27 cellular contexts compared by ENCODE assay signal in genomic region chr4:93814141-93814540, GRCh38. TPM values are rescaled to one million over a fixed set of nuclear protein-coding genes. Genes with fewer than 3 reads are reported as not detected.
"Had no signal": no experiment of that assay in that cellular context is flagged by ENCODE, and none has a peak within 500 bp of the region (broad histone marks: within the 10 kb centered on the region; RNA-seq: fewer than 3 reads in every experiment).

No MANE protein-coding gene starts in this region.

- H3K36me3 Mint-ChIP-seq: immature natural killer cell; naive B cell; stimulated activated memory B cell treated with anti-CD40 and anti-IgM and Interleukin-4, amounts not matched to agents 10 μg/mL and 1 μg/mL and 100 μg/mL, for 72 hours had no signal

- DNase-seq: dermis blood vessel endothelial cell; immature natural killer cell; left ventricle myocardium inferior; mesenchymal stem cell; naive B cell; spleen; stimulated activated CD4-positive, alpha-beta T cell treated with anti-CD3 and anti-CD28 coated beads, Interleukin-15, amount 100 ng/mL, for 24 hours; stimulated activated CD4-positive, alpha-beta T cell treated with anti-CD3 and anti-CD28 coated beads, Interleukin-1b, Interleukin-23, amount 100 ng/mL, for 48 hours; stimulated activated CD4-positive, alpha-beta T cell treated with anti-CD3 and anti-CD28 coated beads, Interleukin-4, amount 100 ng/mL, for 24 hours had no signal

- H3K27me3 ChIP-seq: neutrophil, spleen, upper lobe of left lung, vagina had no signal

- H3K27ac Mint-ChIP-seq: immature natural killer cell; nephron; stimulated activated memory B cell treated with anti-CD40 and anti-IgM and Interleukin-4, amounts not matched to agents 10 μg/mL and 1 μg/mL and 100 μg/mL, for 72 hours; stimulated activated naive CD8-positive, alpha-beta T cell treated with anti-CD3 and anti-CD28 coated beads, Interleukin-15, Interleukin-2, amounts not matched to agents 100 ng/mL and 50 ng/mL, for 24 hours had no signal

- H3K27me3 Mint-ChIP-seq: stimulated activated memory B cell treated with anti-CD40 and anti-IgM and Interleukin-4, amounts not matched to agents 10 μg/mL and 1 μg/mL and 100 μg/mL, for 72 hours; stimulated activated naive CD8-positive, alpha-beta T cell treated with anti-CD3 and anti-CD28 coated beads, Interleukin-15, Interleukin-2, amounts not matched to agents 100 ng/mL and 50 ng/mL, for 24 hours had no signal

- H3K9me3 Mint-ChIP-seq: nephron had no signal

- H3K4me3 Mint-ChIP-seq: immature natural killer cell; naive B cell; nephron; stimulated activated memory B cell treated with anti-CD40 and anti-IgM and Interleukin-4, amounts not matched to agents 10 μg/mL and 1 μg/mL and 100 μg/mL, for 72 hours; stimulated activated naive CD8-positive, alpha-beta T cell treated with anti-CD3 and anti-CD28 coated beads, Interleukin-15, Interleukin-2, amounts not matched to agents 100 ng/mL and 50 ng/mL, for 24 hours had no signal

- H3K4me1 ChIP-seq: lower lobe of right lung, tibial artery, upper lobe of left lung, vagina had no signal

- H3K9me3 ChIP-seq: gastroesophageal sphincter, left ventricle myocardium inferior, lower lobe of right lung, neutrophil, spleen, tibial artery, upper lobe of left lung, vagina had no signal

- H3K4me1 Mint-ChIP-seq: immature natural killer cell; naive B cell; nephron; stimulated activated memory B cell treated with anti-CD40 and anti-IgM and Interleukin-4, amounts not matched to agents 10 μg/mL and 1 μg/mL and 100 μg/mL, for 72 hours had no signal

- H3K36me3 ChIP-seq: gastroesophageal sphincter, left ventricle myocardium inferior, lower lobe of right lung, neutrophil, spleen, tibial artery, upper lobe of left lung, vagina had no signal

- H3K27ac ChIP-seq: gastroesophageal sphincter, left ventricle myocardium inferior, lower lobe of right lung, neutrophil, spleen, tibial artery, upper lobe of left lung, vagina had no signal

- ATAC-seq: left cardiac atrium; stimulated activated memory B cell treated with anti-CD40 and anti-IgM and Interleukin-4, amounts not matched to agents 10 μg/mL and 1 μg/mL and 100 μg/mL, for 72 hours had no signal

- H3K4me3 ChIP-seq: gastroesophageal sphincter, left ventricle myocardium inferior, lower lobe of right lung, spleen, tibial artery, upper lobe of left lung, vagina had no signal

RNA-seq across cellular contexts. Expression of gene ATOH1, which starts 14.4 kb away (rescaled TPM):
- total RNA-seq: dermis blood vessel endothelial cell, endothelial cell of umbilical vein, fibroblast of villous mesenchyme, gastroesophageal sphincter, left cardiac atrium, left ventricle myocardium inferior, lower lobe of right lung, osteoblast, pulmonary artery endothelial cell, sciatic nerve, skeletal muscle tissue, spleen, temporal lobe, upper lobe of left lung, vagina had no signal
- polyA plus RNA-seq: endothelial cell of umbilical vein, immature natural killer cell, keratinocyte, spleen had no signal
